Comparison of ENCODE assay signal across 1 cellular context in the genomic region with DNA sequence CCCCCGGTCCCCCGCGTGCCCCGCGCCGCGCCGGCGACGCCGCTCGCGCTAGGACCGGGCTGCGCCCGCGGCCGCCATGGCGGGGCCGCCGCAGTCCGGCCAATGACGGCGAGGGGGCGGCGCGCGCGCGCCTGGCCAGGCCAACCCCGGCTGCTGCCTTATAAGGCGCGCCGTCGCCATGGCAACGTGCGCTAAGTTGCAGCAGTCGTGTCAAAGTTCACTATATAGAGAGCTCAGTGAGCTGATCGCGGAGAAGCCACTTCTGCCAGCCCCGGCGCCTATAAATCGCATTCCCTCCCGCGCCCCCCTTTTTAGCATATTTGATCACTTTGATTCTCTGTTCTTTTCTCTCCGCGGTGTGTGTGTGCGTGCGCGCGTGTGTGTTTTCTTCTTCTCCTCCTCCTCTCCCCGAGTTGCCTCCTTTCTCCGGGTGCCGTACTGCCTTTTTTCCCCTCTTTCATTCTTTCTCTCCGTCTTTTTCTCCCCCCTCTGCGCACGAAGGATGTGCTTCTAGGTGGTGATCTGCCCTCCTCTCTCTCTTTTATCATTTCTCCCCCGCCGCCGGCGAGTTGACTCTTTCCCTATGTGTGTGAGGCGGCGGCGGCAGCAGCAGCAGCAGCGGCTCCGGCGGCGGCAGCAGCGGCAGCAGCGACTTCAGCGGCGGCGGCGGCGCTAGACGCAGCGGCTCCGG.
TF ChIP-seq lines count a peak whose summit lies in the region.

A gene (plus strand): TSS at position 251 of the 691 bp plus-strand sequence. CDS start 1,406 bp downstream, outside the sequence.

TF ChIP-seq in HepG2, 621 proteins besides CTCF, POLR2A, EP300 and RAD21 (continued from another document and continues in another):
- TF ChIP-seq, protein P1, sequence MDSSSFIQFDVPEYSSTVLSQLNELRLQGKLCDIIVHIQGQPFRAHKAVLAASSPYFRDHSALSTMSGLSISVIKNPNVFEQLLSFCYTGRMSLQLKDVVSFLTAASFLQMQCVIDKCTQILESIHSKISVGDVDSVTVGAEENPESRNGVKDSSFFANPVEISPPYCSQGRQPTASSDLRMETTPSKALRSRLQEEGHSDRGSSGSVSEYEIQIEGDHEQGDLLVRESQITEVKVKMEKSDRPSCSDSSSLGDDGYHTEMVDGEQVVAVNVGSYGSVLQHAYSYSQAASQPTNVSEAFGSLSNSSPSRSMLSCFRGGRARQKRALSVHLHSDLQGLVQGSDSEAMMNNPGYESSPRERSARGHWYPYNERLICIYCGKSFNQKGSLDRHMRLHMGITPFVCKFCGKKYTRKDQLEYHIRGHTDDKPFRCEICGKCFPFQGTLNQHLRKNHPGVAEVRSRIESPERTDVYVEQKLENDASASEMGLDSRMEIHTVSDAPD (CRISPR knock-in tag; IDR thresholded peaks at IDR 0.05): no peak
- TF ChIP-seq, protein P2, sequence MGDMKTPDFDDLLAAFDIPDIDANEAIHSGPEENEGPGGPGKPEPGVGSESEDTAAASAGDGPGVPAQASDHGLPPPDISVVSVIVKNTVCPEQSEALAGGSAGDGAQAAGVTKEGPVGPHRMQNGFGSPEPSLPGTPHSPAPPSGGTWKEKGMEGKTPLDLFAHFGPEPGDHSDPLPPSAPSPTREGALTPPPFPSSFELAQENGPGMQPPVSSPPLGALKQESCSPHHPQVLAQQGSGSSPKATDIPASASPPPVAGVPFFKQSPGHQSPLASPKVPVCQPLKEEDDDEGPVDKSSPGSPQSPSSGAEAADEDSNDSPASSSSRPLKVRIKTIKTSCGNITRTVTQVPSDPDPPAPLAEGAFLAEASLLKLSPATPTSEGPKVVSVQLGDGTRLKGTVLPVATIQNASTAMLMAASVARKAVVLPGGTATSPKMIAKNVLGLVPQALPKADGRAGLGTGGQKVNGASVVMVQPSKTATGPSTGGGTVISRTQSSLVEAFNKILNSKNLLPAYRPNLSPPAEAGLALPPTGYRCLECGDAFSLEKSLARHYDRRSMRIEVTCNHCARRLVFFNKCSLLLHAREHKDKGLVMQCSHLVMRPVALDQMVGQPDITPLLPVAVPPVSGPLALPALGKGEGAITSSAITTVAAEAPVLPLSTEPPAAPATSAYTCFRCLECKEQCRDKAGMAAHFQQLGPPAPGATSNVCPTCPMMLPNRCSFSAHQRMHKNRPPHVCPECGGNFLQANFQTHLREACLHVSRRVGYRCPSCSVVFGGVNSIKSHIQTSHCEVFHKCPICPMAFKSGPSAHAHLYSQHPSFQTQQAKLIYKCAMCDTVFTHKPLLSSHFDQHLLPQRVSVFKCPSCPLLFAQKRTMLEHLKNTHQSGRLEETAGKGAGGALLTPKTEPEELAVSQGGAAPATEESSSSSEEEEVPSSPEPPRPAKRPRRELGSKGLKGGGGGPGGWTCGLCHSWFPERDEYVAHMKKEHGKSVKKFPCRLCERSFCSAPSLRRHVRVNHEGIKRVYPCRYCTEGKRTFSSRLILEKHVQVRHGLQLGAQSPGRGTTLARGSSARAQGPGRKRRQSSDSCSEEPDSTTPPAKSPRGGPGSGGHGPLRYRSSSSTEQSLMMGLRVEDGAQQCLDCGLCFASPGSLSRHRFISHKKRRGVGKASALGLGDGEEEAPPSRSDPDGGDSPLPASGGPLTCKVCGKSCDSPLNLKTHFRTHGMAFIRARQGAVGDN (CRISPR knock-in tag; IDR thresholded peaks at IDR 0.05): peak; percentile 48
- TF ChIP-seq HNF4A (CRISPR knock-in tag; IDR thresholded peaks at IDR 0.05): peak; percentile 63
- TF ChIP-seq NONO (IDR thresholded peaks at IDR 0.05): no peak
- TF ChIP-seq NONO (CRISPR knock-in tag; conservative IDR thresholded peaks at IDR 0.05): no peak
- TF ChIP-seq RBM22 (optimal IDR thresholded peaks at IDR 0.05; ENCODE audit: low read length): no peak
- TF ChIP-seq, protein P3, sequence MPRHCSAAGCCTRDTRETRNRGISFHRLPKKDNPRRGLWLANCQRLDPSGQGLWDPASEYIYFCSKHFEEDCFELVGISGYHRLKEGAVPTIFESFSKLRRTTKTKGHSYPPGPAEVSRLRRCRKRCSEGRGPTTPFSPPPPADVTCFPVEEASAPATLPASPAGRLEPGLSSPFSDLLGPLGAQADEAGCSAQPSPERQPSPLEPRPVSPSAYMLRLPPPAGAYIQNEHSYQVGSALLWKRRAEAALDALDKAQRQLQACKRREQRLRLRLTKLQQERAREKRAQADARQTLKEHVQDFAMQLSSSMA (CRISPR knock-in tag; IDR thresholded peaks at IDR 0.05): no peak
- TF ChIP-seq ZFP36L2 (CRISPR knock-in tag; IDR thresholded peaks at IDR 0.05): no peak
- TF ChIP-seq, protein P4, sequence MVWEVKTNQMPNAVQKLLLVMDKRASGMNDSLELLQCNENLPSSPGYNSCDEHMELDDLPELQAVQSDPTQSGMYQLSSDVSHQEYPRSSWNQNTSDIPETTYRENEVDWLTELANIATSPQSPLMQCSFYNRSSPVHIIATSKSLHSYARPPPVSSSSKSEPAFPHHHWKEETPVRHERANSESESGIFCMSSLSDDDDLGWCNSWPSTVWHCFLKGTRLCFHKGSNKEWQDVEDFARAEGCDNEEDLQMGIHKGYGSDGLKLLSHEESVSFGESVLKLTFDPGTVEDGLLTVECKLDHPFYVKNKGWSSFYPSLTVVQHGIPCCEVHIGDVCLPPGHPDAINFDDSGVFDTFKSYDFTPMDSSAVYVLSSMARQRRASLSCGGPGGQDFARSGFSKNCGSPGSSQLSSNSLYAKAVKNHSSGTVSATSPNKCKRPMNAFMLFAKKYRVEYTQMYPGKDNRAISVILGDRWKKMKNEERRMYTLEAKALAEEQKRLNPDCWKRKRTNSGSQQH (CRISPR knock-in tag; IDR thresholded peaks at IDR 0.05; ENCODE audit: low read depth): no peak
- TF ChIP-seq ZNF225 (CRISPR knock-in tag; IDR thresholded peaks at IDR 0.05): no peak
- TF ChIP-seq, protein P5, sequence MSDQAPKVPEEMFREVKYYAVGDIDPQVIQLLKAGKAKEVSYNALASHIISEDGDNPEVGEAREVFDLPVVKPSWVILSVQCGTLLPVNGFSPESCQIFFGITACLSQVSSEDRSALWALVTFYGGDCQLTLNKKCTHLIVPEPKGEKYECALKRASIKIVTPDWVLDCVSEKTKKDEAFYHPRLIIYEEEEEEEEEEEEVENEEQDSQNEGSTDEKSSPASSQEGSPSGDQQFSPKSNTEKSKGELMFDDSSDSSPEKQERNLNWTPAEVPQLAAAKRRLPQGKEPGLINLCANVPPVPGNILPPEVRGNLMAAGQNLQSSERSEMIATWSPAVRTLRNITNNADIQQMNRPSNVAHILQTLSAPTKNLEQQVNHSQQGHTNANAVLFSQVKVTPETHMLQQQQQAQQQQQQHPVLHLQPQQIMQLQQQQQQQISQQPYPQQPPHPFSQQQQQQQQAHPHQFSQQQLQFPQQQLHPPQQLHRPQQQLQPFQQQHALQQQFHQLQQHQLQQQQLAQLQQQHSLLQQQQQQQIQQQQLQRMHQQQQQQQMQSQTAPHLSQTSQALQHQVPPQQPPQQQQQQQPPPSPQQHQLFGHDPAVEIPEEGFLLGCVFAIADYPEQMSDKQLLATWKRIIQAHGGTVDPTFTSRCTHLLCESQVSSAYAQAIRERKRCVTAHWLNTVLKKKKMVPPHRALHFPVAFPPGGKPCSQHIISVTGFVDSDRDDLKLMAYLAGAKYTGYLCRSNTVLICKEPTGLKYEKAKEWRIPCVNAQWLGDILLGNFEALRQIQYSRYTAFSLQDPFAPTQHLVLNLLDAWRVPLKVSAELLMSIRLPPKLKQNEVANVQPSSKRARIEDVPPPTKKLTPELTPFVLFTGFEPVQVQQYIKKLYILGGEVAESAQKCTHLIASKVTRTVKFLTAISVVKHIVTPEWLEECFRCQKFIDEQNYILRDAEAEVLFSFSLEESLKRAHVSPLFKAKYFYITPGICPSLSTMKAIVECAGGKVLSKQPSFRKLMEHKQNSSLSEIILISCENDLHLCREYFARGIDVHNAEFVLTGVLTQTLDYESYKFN (CRISPR knock-in tag; conservative IDR thresholded peaks at IDR 0.05): peak; percentile 71
- peak; percentile 28; the same call in 1 of the 2 replicates for TF ChIP-seq MYC (CRISPR knock-in tag; IDR thresholded peaks at IDR 0.05; ENCODE audit: borderline replicate concordance)
- no peak for TF ChIP-seq ZBTB42 (CRISPR knock-in tag; IDR thresholded peaks at IDR 0.05)
- TF ChIP-seq, protein P6, sequence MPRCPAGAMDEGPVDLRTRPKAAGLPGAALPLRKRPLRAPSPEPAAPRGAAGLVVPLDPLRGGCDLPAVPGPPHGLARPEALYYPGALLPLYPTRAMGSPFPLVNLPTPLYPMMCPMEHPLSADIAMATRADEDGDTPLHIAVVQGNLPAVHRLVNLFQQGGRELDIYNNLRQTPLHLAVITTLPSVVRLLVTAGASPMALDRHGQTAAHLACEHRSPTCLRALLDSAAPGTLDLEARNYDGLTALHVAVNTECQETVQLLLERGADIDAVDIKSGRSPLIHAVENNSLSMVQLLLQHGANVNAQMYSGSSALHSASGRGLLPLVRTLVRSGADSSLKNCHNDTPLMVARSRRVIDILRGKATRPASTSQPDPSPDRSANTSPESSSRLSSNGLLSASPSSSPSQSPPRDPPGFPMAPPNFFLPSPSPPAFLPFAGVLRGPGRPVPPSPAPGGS (CRISPR knock-in tag; IDR thresholded peaks at IDR 0.05): no peak
- no peak for TF ChIP-seq GTF2F1 (IDR thresholded peaks at IDR 0.05; ENCODE audit: low read length)
- no peak for TF ChIP-seq ZNF317 (CRISPR knock-in tag; IDR thresholded peaks at IDR 0.05)
- TF ChIP-seq MAFK (conservative IDR thresholded peaks at IDR 0.05 in 1 of 2, IDR thresholded peaks at IDR 0.05 in 1 of 2; ENCODE audit: low read length in 2 of 2): no peak
- no peak for TF ChIP-seq SATB2 (CRISPR knock-in tag; IDR thresholded peaks at IDR 0.05)
- TF ChIP-seq, protein P7, sequence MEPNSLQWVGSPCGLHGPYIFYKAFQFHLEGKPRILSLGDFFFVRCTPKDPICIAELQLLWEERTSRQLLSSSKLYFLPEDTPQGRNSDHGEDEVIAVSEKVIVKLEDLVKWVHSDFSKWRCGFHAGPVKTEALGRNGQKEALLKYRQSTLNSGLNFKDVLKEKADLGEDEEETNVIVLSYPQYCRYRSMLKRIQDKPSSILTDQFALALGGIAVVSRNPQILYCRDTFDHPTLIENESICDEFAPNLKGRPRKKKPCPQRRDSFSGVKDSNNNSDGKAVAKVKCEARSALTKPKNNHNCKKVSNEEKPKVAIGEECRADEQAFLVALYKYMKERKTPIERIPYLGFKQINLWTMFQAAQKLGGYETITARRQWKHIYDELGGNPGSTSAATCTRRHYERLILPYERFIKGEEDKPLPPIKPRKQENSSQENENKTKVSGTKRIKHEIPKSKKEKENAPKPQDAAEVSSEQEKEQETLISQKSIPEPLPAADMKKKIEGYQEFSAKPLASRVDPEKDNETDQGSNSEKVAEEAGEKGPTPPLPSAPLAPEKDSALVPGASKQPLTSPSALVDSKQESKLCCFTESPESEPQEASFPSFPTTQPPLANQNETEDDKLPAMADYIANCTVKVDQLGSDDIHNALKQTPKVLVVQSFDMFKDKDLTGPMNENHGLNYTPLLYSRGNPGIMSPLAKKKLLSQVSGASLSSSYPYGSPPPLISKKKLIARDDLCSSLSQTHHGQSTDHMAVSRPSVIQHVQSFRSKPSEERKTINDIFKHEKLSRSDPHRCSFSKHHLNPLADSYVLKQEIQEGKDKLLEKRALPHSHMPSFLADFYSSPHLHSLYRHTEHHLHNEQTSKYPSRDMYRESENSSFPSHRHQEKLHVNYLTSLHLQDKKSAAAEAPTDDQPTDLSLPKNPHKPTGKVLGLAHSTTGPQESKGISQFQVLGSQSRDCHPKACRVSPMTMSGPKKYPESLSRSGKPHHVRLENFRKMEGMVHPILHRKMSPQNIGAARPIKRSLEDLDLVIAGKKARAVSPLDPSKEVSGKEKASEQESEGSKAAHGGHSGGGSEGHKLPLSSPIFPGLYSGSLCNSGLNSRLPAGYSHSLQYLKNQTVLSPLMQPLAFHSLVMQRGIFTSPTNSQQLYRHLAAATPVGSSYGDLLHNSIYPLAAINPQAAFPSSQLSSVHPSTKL (CRISPR knock-in tag; IDR thresholded peaks at IDR 0.05): no peak; the same call in 1 of the 2 replicates
- TF ChIP-seq ZNF282 (IDR thresholded peaks at IDR 0.05; ENCODE audit: partially characterized antibody): no peak
- no peak for TF ChIP-seq ZNF354B (CRISPR knock-in tag; IDR thresholded peaks at IDR 0.05)
- no peak for TF ChIP-seq MBD4 (IDR thresholded peaks at IDR 0.05; ENCODE audit: borderline replicate concordance, low read length)
- TF ChIP-seq, protein P8, sequence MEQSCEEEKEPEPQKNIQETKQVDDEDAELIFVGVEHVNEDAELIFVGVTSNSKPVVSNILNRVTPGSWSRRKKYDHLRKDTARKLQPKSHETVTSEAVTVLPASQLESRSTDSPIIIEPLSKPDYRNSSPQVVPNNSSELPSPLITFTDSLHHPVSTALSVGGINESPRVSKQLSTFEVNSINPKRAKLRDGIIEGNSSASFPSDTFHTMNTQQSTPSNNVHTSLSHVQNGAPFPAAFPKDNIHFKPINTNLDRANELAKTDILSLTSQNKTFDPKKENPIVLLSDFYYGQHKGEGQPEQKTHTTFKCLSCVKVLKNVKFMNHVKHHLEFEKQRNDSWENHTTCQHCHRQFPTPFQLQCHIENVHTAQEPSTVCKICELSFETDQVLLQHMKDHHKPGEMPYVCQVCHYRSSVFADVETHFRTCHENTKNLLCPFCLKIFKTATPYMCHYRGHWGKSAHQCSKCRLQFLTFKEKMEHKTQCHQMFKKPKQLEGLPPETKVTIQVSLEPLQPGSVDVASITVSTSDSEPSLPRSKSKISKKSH (CRISPR knock-in tag; IDR thresholded peaks at IDR 0.05; ENCODE audit: borderline replicate concordance): no peak; the same call in 1 of the 2 replicates
- TF ChIP-seq JDP2 (CRISPR knock-in tag; IDR thresholded peaks at IDR 0.05; ENCODE audit: borderline replicate concordance): no peak
- TF ChIP-seq, protein P9, sequence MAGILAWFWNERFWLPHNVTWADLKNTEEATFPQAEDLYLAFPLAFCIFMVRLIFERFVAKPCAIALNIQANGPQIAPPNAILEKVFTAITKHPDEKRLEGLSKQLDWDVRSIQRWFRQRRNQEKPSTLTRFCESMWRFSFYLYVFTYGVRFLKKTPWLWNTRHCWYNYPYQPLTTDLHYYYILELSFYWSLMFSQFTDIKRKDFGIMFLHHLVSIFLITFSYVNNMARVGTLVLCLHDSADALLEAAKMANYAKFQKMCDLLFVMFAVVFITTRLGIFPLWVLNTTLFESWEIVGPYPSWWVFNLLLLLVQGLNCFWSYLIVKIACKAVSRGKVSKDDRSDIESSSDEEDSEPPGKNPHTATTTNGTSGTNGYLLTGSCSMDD (CRISPR knock-in tag; IDR thresholded peaks at IDR 0.05): no peak
- no peak for TF ChIP-seq CBX1 (IDR thresholded peaks at IDR 0.05; ENCODE audit: low read depth)
- TF ChIP-seq ZNF496 (CRISPR knock-in tag; IDR thresholded peaks at IDR 0.05; ENCODE audit: insufficient replicate concordance): no peak
- no peak for TF ChIP-seq ZFP90 (CRISPR knock-in tag; IDR thresholded peaks at IDR 0.05; ENCODE audit: borderline replicate concordance)
- peak; percentile 73 for TF ChIP-seq SAP130 (CRISPR knock-in tag; IDR thresholded peaks at IDR 0.05; ENCODE audit: low read depth)
- no peak for TF ChIP-seq NR2F6 (IDR thresholded peaks at IDR 0.05)
- TF ChIP-seq NR2F6 (CRISPR knock-in tag; IDR thresholded peaks at IDR 0.05): peak; percentile 35; the same call in 1 of the 2 replicates
- TF ChIP-seq, protein P10, sequence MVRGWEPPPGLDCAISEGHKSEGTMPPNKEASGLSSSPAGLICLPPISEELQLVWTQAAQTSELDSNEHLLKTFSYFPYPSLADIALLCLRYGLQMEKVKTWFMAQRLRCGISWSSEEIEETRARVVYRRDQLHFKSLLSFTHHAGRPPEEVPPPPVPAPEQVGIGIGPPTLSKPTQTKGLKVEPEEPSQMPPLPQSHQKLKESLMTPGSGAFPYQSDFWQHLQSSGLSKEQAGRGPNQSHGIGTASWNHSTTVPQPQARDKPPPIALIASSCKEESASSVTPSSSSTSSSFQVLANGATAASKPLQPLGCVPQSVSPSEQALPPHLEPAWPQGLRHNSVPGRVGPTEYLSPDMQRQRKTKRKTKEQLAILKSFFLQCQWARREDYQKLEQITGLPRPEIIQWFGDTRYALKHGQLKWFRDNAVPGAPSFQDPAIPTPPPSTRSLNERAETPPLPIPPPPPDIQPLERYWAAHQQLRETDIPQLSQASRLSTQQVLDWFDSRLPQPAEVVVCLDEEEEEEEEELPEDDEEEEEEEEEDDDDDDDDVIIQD (CRISPR knock-in tag; IDR thresholded peaks at IDR 0.05; ENCODE audit: low read depth): no peak
- TF ChIP-seq KDM2A (CRISPR knock-in tag; IDR thresholded peaks at IDR 0.05; ENCODE audit: borderline replicate concordance, low read depth): no peak
- no peak for TF ChIP-seq ZNF790 (CRISPR knock-in tag; IDR thresholded peaks at IDR 0.05; ENCODE audit: borderline replicate concordance)
